11 cellular contexts compared by ENCODE assay signal in the genomic region with DNA sequence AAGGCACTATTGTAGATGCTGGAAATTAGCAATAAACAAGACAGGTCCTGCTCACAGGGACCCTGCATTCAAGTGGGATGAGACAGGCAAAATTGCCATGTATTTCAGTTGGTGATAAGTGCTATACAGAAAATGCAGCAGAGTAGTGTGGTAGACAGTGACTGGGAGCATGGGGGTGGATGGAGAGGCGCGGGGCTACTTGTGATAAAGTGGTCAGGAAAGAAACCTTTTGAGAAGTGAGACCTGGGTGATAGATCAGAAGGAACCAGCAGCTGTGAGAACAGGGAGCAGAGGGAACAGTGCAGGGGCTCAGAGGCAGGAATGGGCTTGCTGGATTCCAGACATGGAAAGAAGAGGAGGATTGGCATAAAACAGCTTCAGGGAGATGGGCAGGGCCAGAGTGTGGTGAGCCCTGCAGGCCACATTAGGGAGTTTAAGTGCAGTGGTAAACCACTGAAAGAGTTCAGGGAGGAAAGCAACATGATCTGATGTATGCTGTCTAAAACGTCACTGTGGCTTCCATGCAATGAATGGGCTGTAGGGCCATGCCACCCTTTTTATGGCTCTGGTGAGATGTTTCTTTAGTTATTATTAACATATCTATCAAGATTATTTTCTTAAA. TPM values are rescaled to one million over a fixed set of nuclear protein-coding genes. Genes with fewer than 3 reads are reported as not detected.
DNase-seq lines count a peak whose midpoint lies in the region; ATAC-seq lines count a peak whose summit lies in the region.
"Had no signal": no experiment of that assay in that cellular context is flagged by ENCODE, and none has a peak within 500 bp of the region (broad histone marks: within the 10 kb centered on the region; RNA-seq: fewer than 3 reads in every experiment).

No MANE protein-coding gene starts in this region.

- no peak overlapping the region for H3K4me3 Mint-ChIP-seq in activated naive CD4-positive, alpha-beta T cell treated with anti-CD3 and anti-CD28 coated beads, Interleukin-2, amount 10 ng/mL, durations not matched to agents 7 days and 5 days
- H3K4me3 Mint-ChIP-seq in activated naive CD4-positive, alpha-beta T cell treated with anti-CD3 and anti-CD28 coated beads for 36 hours: no peak overlapping the region
- H3K4me3 Mint-ChIP-seq in activated T-helper 17 cell treated with anti-CD3 and anti-CD28 coated beads, Interleukin-2, amount 50 U/mL, for 72 hours: no peak overlapping the region

- DNase-seq in activated naive CD4-positive, alpha-beta T cell treated with anti-CD3 and anti-CD28 coated beads, Interleukin-2, amount 10 ng/mL, durations not matched to agents 7 days and 5 days: peak; percentile 23
- no peak for DNase-seq in activated naive CD4-positive, alpha-beta T cell treated with anti-CD3 and anti-CD28 coated beads for 36 hours
- peak; percentile 31 for DNase-seq in stromal cell of bone marrow (ENCODE audit: low read depth)
- DNase-seq in NCI-H748 treated with DMSO at 0.1 percent for 48 hours (lab: John Stamatoyannopoulos, UW): no peak
- no peak for DNase-seq in NCI-H2029 (lab: John Stamatoyannopoulos, UW)
- no peak for DNase-seq in Right ventricle myocardium inferior (ENCODE audit: missing footprints)
- DNase-seq: anterior cingulate cortex; kidney; stimulated activated CD4-positive, alpha-beta T cell treated with anti-CD3 and anti-CD28 coated beads, Interleukin-2, amount 100 ng/mL, for 48 hours had no signal

- H3K27ac Mint-ChIP-seq in activated naive CD4-positive, alpha-beta T cell treated with anti-CD3 and anti-CD28 coated beads, Interleukin-2, amount 10 ng/mL, durations not matched to agents 7 days and 5 days: no peak overlapping the region
- H3K27ac Mint-ChIP-seq in activated naive CD4-positive, alpha-beta T cell treated with anti-CD3 and anti-CD28 coated beads for 36 hours: no peak overlapping the region
- no peak overlapping the region for H3K27ac Mint-ChIP-seq in activated T-helper 17 cell treated with anti-CD3 and anti-CD28 coated beads, Interleukin-2, amount 50 U/mL, for 72 hours

- ATAC-seq in HG03460 (IDR thresholded peaks at IDR 0.05; ENCODE audit: unreplicated experiment) (peak; percentile 76), Right ventricle myocardium inferior (no peak)
- peak; percentile 87 for ATAC-seq in activated T-helper 17 cell treated with anti-CD3 and anti-CD28 coated beads, Interleukin-2, amount 50 U/mL, for 72 hours (replicated peaks)

- H3K9me3 Mint-ChIP-seq in activated naive CD4-positive, alpha-beta T cell treated with anti-CD3 and anti-CD28 coated beads, Interleukin-2, amount 10 ng/mL, durations not matched to agents 7 days and 5 days: no peaks in the 10 kb centered on the region
- no peaks in the 10 kb centered on the region for H3K9me3 Mint-ChIP-seq in activated naive CD4-positive, alpha-beta T cell treated with anti-CD3 and anti-CD28 coated beads for 36 hours
- H3K9me3 Mint-ChIP-seq in activated T-helper 17 cell treated with anti-CD3 and anti-CD28 coated beads, Interleukin-2, amount 50 U/mL, for 72 hours: no peaks in the 10 kb centered on the region

- H3K27me3 Mint-ChIP-seq in activated naive CD4-positive, alpha-beta T cell treated with anti-CD3 and anti-CD28 coated beads, Interleukin-2, amount 10 ng/mL, durations not matched to agents 7 days and 5 days: peaks cover 46% of the 10 kb centered on the region
- H3K27me3 Mint-ChIP-seq in activated naive CD4-positive, alpha-beta T cell treated with anti-CD3 and anti-CD28 coated beads for 36 hours (ENCODE audit: low read depth): peaks cover 6% of the 10 kb centered on the region
- H3K27me3 Mint-ChIP-seq in activated T-helper 17 cell treated with anti-CD3 and anti-CD28 coated beads, Interleukin-2, amount 50 U/mL, for 72 hours: peaks cover 19% of the 10 kb centered on the region

- peaks cover 22% of the 10 kb centered on the region for H3K4me1 Mint-ChIP-seq in activated naive CD4-positive, alpha-beta T cell treated with anti-CD3 and anti-CD28 coated beads, Interleukin-2, amount 10 ng/mL, durations not matched to agents 7 days and 5 days
- H3K4me1 Mint-ChIP-seq in activated naive CD4-positive, alpha-beta T cell treated with anti-CD3 and anti-CD28 coated beads for 36 hours (ENCODE audit: low read depth): peaks cover 6% of the 10 kb centered on the region
- peaks cover 7% of the 10 kb centered on the region for H3K4me1 Mint-ChIP-seq in activated T-helper 17 cell treated with anti-CD3 and anti-CD28 coated beads, Interleukin-2, amount 50 U/mL, for 72 hours

- intact Hi-C loops in activated naive CD4-positive, alpha-beta T cell treated with anti-CD3 and anti-CD28 coated beads for 36 hours (cut with micrococcal nuclease): no loop called here
- intact Hi-C loops in Right ventricle myocardium inferior (cut with DNase I): no loop called here

- no peaks in the 10 kb centered on the region for H3K36me3 Mint-ChIP-seq in activated naive CD4-positive, alpha-beta T cell treated with anti-CD3 and anti-CD28 coated beads, Interleukin-2, amount 10 ng/mL, durations not matched to agents 7 days and 5 days
- H3K36me3 Mint-ChIP-seq in activated naive CD4-positive, alpha-beta T cell treated with anti-CD3 and anti-CD28 coated beads for 36 hours (ENCODE audit: low read depth): no peaks in the 10 kb centered on the region
- no peaks in the 10 kb centered on the region for H3K36me3 Mint-ChIP-seq in activated T-helper 17 cell treated with anti-CD3 and anti-CD28 coated beads, Interleukin-2, amount 50 U/mL, for 72 hours (ENCODE audit: low read depth)

- CTCF ChIA-PET in activated naive CD4-positive, alpha-beta T cell treated with anti-CD3 and anti-CD28 coated beads, Interleukin-2, amount 10 ng/mL, durations not matched to agents 7 days and 5 days (lab: Charles Lee): no interaction called here
- CTCF ChIA-PET in activated naive CD4-positive, alpha-beta T cell treated with anti-CD3 and anti-CD28 coated beads for 36 hours (lab: Charles Lee): no interaction called here

RNA-seq across cellular contexts. Expression of gene CRHBP, which starts 7.3 kb away (rescaled TPM):
- under 1 TPM in 1 of 2 experiments, not detected in 1; 0.38 TPM for total RNA-seq in activated naive CD4-positive, alpha-beta T cell treated with anti-CD3 and anti-CD28 coated beads for 36 hours
- under 1 TPM; 0.19 to 0.66 TPM for total RNA-seq in activated T-helper 17 cell treated with anti-CD3 and anti-CD28 coated beads, Interleukin-2, amount 50 U/mL, for 72 hours
- 1.3 TPM for total RNA-seq in Right ventricle myocardium inferior

Comparison
In these comparisons a context has a peak if more than half of its experiments do, and no peak if none do; other contexts are left out.
1. DNase-seq: peak in activated naive CD4-positive, alpha-beta T cell treated with anti-CD3 and anti-CD28 coated beads, Interleukin-2, amount 10 ng/mL, durations not matched to agents 7 days and 5 days (single experiment) and stromal cell of bone marrow (single experiment); none in activated naive CD4-positive, alpha-beta T cell treated with anti-CD3 and anti-CD28 coated beads for 36 hours (single experiment), NCI-H748 treated with DMSO at 0.1 percent for 48 hours (single experiment), NCI-H2029 (single experiment) and Right ventricle myocardium inferior (single experiment).